Comparison of ENCODE assay signal across 13 cellular contexts in the genomic region with DNA sequence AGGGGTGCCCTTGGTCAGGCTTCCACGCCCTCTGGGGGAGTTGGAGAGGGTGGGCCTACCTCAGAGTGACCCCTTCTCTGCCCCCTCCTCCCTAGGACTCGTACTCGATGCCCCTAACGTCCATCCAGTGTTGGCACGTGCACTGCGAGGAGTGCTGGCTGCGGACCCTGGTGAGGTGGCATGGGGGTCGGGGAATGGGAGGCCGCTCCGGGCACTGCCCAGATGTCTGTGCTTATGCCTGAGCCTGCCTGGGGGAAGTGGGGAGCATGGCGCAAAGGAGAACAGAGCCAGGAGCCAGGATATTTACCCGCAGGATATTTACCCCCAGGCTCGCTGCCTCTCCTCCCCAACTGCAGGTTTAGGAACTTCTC.
"Had no signal": no experiment of that assay in that cellular context is flagged by ENCODE, and none has a peak within 500 bp of the region (broad histone marks: within the 10 kb centered on the region; RNA-seq: fewer than 3 reads in every experiment).

No MANE protein-coding gene starts in this region.

- H3K9me3 ChIP-seq: body of pancreas, stomach had no signal

- FAIRE-seq: frontal cortex had no signal

- ATAC-seq: activated CD8-positive, alpha-beta T cell treated with anti-CD3 and anti-CD28 coated beads for 36 hours; activated naive CD4-positive, alpha-beta T cell treated with anti-CD3 and anti-CD28 coated beads, Interleukin-2, amount 50 U/mL, for 72 hours; activated T-cell treated with anti-CD3 and anti-CD28 coated beads, Interleukin-2, amount 50 U/mL, for 4 hours; body of pancreas; T-helper 17 cell had no signal

- H3K27ac ChIP-seq: body of pancreas had no signal

- DNase-seq: activated CD4-positive, alpha-beta T cell treated with anti-CD3 and anti-CD28 coated beads for 48 hours; activated CD8-positive, alpha-beta T cell treated with anti-CD3 and anti-CD28 coated beads for 36 hours; activated gamma-delta T cell; activated T-cell treated with anti-CD3 and anti-CD28 coated beads, Interleukin-2, amount 50 U/mL, for 4 hours; dermis blood vessel endothelial cell; mesenchymal stem cell; stimulated activated CD4-positive, alpha-beta T cell treated with anti-CD3 and anti-CD28 coated beads, Interleukin-12 subunit alpha, Interleukin-12 subunit beta, amount 100 ng/mL, for 4 hours; stimulated activated CD4-positive, alpha-beta T cell treated with anti-CD3 and anti-CD28 coated beads, Interleukin-2, amount 100 ng/mL, for 24 hours; stomach; T-helper 17 cell had no signal

- H3K27me3 ChIP-seq: body of pancreas, stomach had no signal

- H3K4me1 ChIP-seq: body of pancreas had no signal

- H3K4me3 ChIP-seq: body of pancreas, stomach had no signal
